11 cellular contexts compared by ENCODE assay signal in the genomic region with DNA sequence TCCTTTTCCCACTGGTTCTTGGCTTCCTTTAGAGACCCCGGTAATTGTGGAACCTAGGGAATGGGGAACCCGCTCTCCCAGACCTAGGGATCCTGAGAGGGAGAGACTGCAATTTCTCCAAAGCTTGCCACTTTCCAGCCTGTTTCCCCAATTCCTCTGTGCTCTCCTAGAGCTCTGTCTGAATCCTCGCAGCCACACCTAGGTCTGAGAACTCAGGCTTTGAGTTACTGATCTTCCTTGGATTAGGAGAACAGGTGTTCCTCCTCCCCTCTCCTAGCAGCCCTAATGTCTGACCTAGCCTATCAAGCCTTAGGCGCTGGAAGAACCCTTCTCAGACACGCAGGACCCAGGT. TPM values are rescaled to one million over a fixed set of nuclear protein-coding genes. Genes with fewer than 3 reads are reported as not detected.
A peak's percentile ranks its signal among the peaks of the same experiment; 100 is the strongest.
DNase-seq lines count a peak whose midpoint lies in the region; ATAC-seq and TF ChIP-seq lines count a peak whose summit lies in the region.
"Had no signal": no experiment of that assay in that cellular context is flagged by ENCODE, and none has a peak within 500 bp of the region (broad histone marks: within the 10 kb centered on the region; RNA-seq: fewer than 3 reads in every experiment).

No MANE protein-coding gene starts in this region.

- H3K79me2 ChIP-seq in PC-3 (ENCODE audit: low read length), result no peaks in the 10 kb centered on the region

- no peaks in the 10 kb centered on the region for H3K9me2 ChIP-seq in PC-3 (replicated peaks; ENCODE audit: low read length)

- peak overlapping the region; percentile 91 for H3K4me2 ChIP-seq in PC-3 (ENCODE audit: low read length)

- H3K9me3 ChIP-seq in PC-3 (ENCODE audit: low read length), result no peaks in the 10 kb centered on the region
- no peaks in the 10 kb centered on the region for H3K9me3 ChIP-seq in gastrocnemius medialis
- H3K9me3 ChIP-seq: uterus had no signal

- ATAC-seq in PC-3, result no peak
- no peak for ATAC-seq in gastrocnemius medialis
- ATAC-seq in HG03135 (IDR thresholded peaks at IDR 0.05; ENCODE audit: unreplicated experiment), result no peak
- ATAC-seq in HG02885 (IDR thresholded peaks at IDR 0.05; ENCODE audit: poor library complexity, unreplicated experiment), result no peak

- BruUV-seq in PC-3 (replicated peaks; lab: Mats Ljungman, UMichigan), result no TSS peak

- DNase-seq in NCI-H2171 treated with DMSO at 0.1 percent for 48 hours (lab: John Stamatoyannopoulos, UW) (peak; percentile 25), NCI-H2171 (lab: John Stamatoyannopoulos, UW) (no peak), PC-3 (no peak), epithelial cell of esophagus (ENCODE audit: low read depth) (no peak), gastrocnemius medialis (no peak), dermis blood vessel endothelial cell (no peak)

- H3K27me3 ChIP-seq in PC-3 (ENCODE audit: low read length) (peaks cover 12% of the 10 kb centered on the region), gastrocnemius medialis (peaks cover 3 to 23% (median 19%) of the 10 kb centered on the region in 3 donors)

- in situ Hi-C loops in gastrocnemius medialis (cut with MboI; ENCODE audit: low sequenced_read_pairs in 4 of 4), result no loop called here

- intact Hi-C loops in PC-3 (cut with micrococcal nuclease) (no loop called here), gastrocnemius medialis (cut with DNase I; ENCODE audit: low total_unique reads) (loop anchor here (1.0 to 2.0 kb wide), 2 partner anchors 35 to 50 kb away; no protein-coding TSS in a partner anchor)

- peak; percentile 23 for TF ChIP-seq CTCF in PC-3 (conservative IDR thresholded peaks at IDR 0.05; ENCODE audit: low read depth, low read length)
- no peak for TF ChIP-seq CTCF in epithelial cell of esophagus (IDR thresholded peaks at IDR 0.05; ENCODE audit: insufficient read depth, low read depth, low read length, missing control alignments)
- TF ChIP-seq CTCF in gastrocnemius medialis (IDR thresholded peaks at IDR 0.05 in 4 of 5, conservative IDR thresholded peaks at IDR 0.05 in 1 of 5), result no peak

- H3K27ac ChIP-seq in PC-3 (ENCODE audit: low read length) (no peak overlapping the region), gastrocnemius medialis (no peak overlapping the region)
- H3K27ac ChIP-seq: foreskin keratinocyte, uterus had no signal

- H4K20me1 ChIP-seq in PC-3 (ENCODE audit: low read length), result no peaks in the 10 kb centered on the region

- H2AFZ ChIP-seq in PC-3 (ENCODE audit: low read length), result peak overlapping the region; percentile 86

- POLR2A ChIA-PET in PC-3 (lab: Charles Lee; ENCODE audit: unreplicated experiment), result no interaction called here

- no peak overlapping the region for H3K9ac ChIP-seq in PC-3 (ENCODE audit: low read length)

- CTCF ChIA-PET in PC-3 (lab: Charles Lee), result interaction anchor here (0.6 to 1.7 kb wide), 6 partner anchors 14 to 395 kb away, joined by 3 to 20 read pairs (median 3); a partner anchor contains a TSS

- H3K36me3 ChIP-seq in PC-3 (ENCODE audit: low read depth, low read length) (no peaks in the 10 kb centered on the region), gastrocnemius medialis (peaks cover 0 to 10% of the 10 kb centered on the region in 2 donors)
- H3K36me3 ChIP-seq: uterus had no signal

- no peak for TF ChIP-seq POLR2A in gastrocnemius medialis (IDR thresholded peaks at IDR 0.05)

- no peaks in the 10 kb centered on the region for H3K4me1 ChIP-seq in PC-3 (ENCODE audit: insufficient read depth, low read length)
- H3K4me1 ChIP-seq in gastrocnemius medialis, result peaks cover 7 to 14% of the 10 kb centered on the region in 2 donors
- H3K4me1 ChIP-seq: foreskin keratinocyte, uterus had no signal

- H3F3A ChIP-seq in PC-3 (ENCODE audit: low read length, unreplicated experiment), result no peaks in the 10 kb centered on the region

- peak overlapping the region; percentile 74 for H3K4me3 ChIP-seq in PC-3 (ENCODE audit: low read length)
- H3K4me3 ChIP-seq in epithelial cell of esophagus (ENCODE audit: low read length), result peak overlapping the region; percentile 43
- H3K4me3 ChIP-seq in gastrocnemius medialis, result peak overlapping the region; percentile 48 to 70 (median 57)

RNA-seq across cellular contexts. Expression of a gene that starts 20.0 kb away (rescaled TPM):
- total RNA-seq in PC-3 (2014; rRNA removed), result 0.29 TPM in 1 of 2 replicates, not detected in the other
- not detected for total RNA-seq in gastrocnemius medialis
- not detected in 2 replicates for total RNA-seq in dermis blood vessel endothelial cell
- total RNA-seq: foreskin keratinocyte, right cardiac atrium had no signal

RNA-seq across cellular contexts. Expression of a gene that starts 36.9 kb away (rescaled TPM):
- total RNA-seq in PC-3 (2014; rRNA removed) (1.5 and 1.6 TPM in 2 replicates), gastrocnemius medialis (1 to 10 TPM; 1.7 to 3.8 (median 2.1) TPM), dermis blood vessel endothelial cell (1.2 and 5.3 TPM in 2 replicates)

RNA-seq across cellular contexts. Expression of a gene that starts 46.9 kb away (rescaled TPM):
- total RNA-seq in PC-3 (2014; rRNA removed) (365 and 399 TPM in 2 replicates), gastrocnemius medialis (100 to 1,000 TPM; 170 to 229 (median 219) TPM), dermis blood vessel endothelial cell (113 and 116 TPM in 2 replicates)

RNA-seq across cellular contexts. Expression of a gene that starts 52.9 kb away (rescaled TPM):
- total RNA-seq in PC-3 (2014; rRNA removed) (4.5 TPM in 2 replicates), gastrocnemius medialis (10 to 100 TPM; 21.6 to 25.7 (median 24.0) TPM), dermis blood vessel endothelial cell (7.5 and 10.4 TPM in 2 replicates)
